In genomic region chr5:133499896-133500295, GRCh38 we compare ENCODE assay signal across 25 cellular contexts.
A peak's percentile ranks its signal among the peaks of the same experiment; 100 is the strongest.
DNase-seq lines count a peak whose midpoint lies in the region; ATAC-seq and TF ChIP-seq lines count a peak whose summit lies in the region.
"Had no signal": no experiment of that assay in that cellular context is flagged by ENCODE, and none has a peak within 500 bp of the region (broad histone marks: within the 10 kb centered on the region; RNA-seq: fewer than 3 reads in every experiment).

No MANE protein-coding gene starts in this region.

- no peak overlapping the region for H3K27ac ChIP-seq in left lung
- no peak overlapping the region for H3K27ac ChIP-seq in effector memory CD4-positive, alpha-beta T cell (ENCODE audit: insufficient read depth, low read length, poor library complexity, severe bottlenecking)
- H3K27ac ChIP-seq: BLaER1 treated with 17β-estradiol and CSF1 and Interleukin-3, amounts not matched to agents 10 nM and 100 nM; coronary artery; uterus had no signal

- TF ChIP-seq CTCF in left lung (IDR thresholded peaks at IDR 0.05) (no peak), omental fat pad (IDR thresholded peaks at IDR 0.05) (no peak)

- H3K27me3 ChIP-seq in left lung, result no peaks in the 10 kb centered on the region
- H3K27me3 ChIP-seq in effector memory CD4-positive, alpha-beta T cell (replicated peaks; ENCODE audit: control insufficient read depth, insufficient read depth, low read length, poor library complexity, severe bottlenecking), result no peaks in the 10 kb centered on the region
- H3K27me3 ChIP-seq: BLaER1 treated with 17β-estradiol and CSF1 and Interleukin-3, amounts not matched to agents 10 nM and 100 nM; uterus had no signal

- intact Hi-C loops in left lung (cut with DNase I), result no loop called here

- no peaks in the 10 kb centered on the region for H3K4me1 ChIP-seq in left lung
- no peaks in the 10 kb centered on the region for H3K4me1 ChIP-seq in effector memory CD4-positive, alpha-beta T cell (ENCODE audit: control insufficient read depth, insufficient read depth, low read length, poor library complexity, severe bottlenecking)
- H3K4me1 ChIP-seq: BLaER1 treated with 17β-estradiol and CSF1 and Interleukin-3, amounts not matched to agents 10 nM and 100 nM; uterus had no signal

- ATAC-seq in left lung, result peak; percentile 95
- no peak for ATAC-seq in GM19035 (IDR thresholded peaks at IDR 0.05; ENCODE audit: unreplicated experiment)
- ATAC-seq in omental fat pad (ENCODE audit: low FRiP score), result no peak
- ATAC-seq: activated CD8-positive, alpha-beta T cell treated with anti-CD3 and anti-CD28 coated beads for 36 hours; activated T-helper 17 cell treated with anti-CD3 and anti-CD28 coated beads, Interleukin-2, amount 50 U/mL, for 72 hours; HepG2; sciatic nerve; stimulated activated naive B cell treated with anti-CD40 and anti-IgM and Interleukin-4, amounts not matched to agents 10 μg/mL and 1 μg/mL and 100 μg/mL, for 72 hours had no signal

- no peaks in the 10 kb centered on the region for H3K9me3 ChIP-seq in left lung
- H3K9me3 ChIP-seq in effector memory CD4-positive, alpha-beta T cell (ENCODE audit: control insufficient read depth, low read length), result no peaks in the 10 kb centered on the region
- H3K9me3 ChIP-seq: BLaER1 treated with 17β-estradiol and CSF1 and Interleukin-3, amounts not matched to agents 10 nM and 100 nM; uterus had no signal

- DNase-seq in DMS153 treated with DMSO at 0.1 percent for 48 hours (lab: John Stamatoyannopoulos, UW; ENCODE audit: unreplicated experiment), result peak; percentile 40
- peak; percentile 70 for DNase-seq in NCI-H187 treated with DMSO at 0.1 percent for 48 hours (lab: John Stamatoyannopoulos, UW)
- peak; percentile 4 for DNase-seq in NCI-H748 treated with DMSO at 0.1 percent for 48 hours (lab: John Stamatoyannopoulos, UW)
- no peak for DNase-seq in left lung
- DNase-seq in effector memory CD4-positive, alpha-beta T cell, result no peak
- DNase-seq in HK-2 (ENCODE audit: unreplicated experiment), result no peak
- no peak for DNase-seq in omental fat pad (ENCODE audit: low spot score)
- DNase-seq: activated CD4-positive, alpha-beta T cell treated with anti-CD3 and anti-CD28 coated beads for 1 hour; activated CD8-positive, alpha-beta T cell treated with anti-CD3 and anti-CD28 coated beads for 36 hours; anterior cingulate cortex; EL; foreskin fibroblast; Karpas-422; NCI-H1930; NCI-H526 treated with DMSO at 0.1 percent for 48 hours; posterior cingulate gyrus; RPMI8226; stimulated activated naive B cell treated with anti-CD40 and anti-IgM and Interleukin-4, amounts not matched to agents 10 μg/mL and 1 μg/mL and 100 μg/mL, for 72 hours; uterus had no signal

- H3K36me3 ChIP-seq in left lung, result no peaks in the 10 kb centered on the region
- H3K36me3 ChIP-seq in effector memory CD4-positive, alpha-beta T cell (ENCODE audit: control insufficient read depth, insufficient read depth, low read length), result no peaks in the 10 kb centered on the region
- H3K36me3 ChIP-seq: BLaER1 treated with 17β-estradiol and CSF1 and Interleukin-3, amounts not matched to agents 10 nM and 100 nM; uterus had no signal

- no peak overlapping the region for H3K4me3 ChIP-seq in left lung
- H3K4me3 ChIP-seq in effector memory CD4-positive, alpha-beta T cell (ENCODE audit: insufficient read depth, low read depth, low read length, poor library complexity, severe bottlenecking), result no peak overlapping the region
- H3K4me3 ChIP-seq: BLaER1 treated with 17β-estradiol and CSF1 and Interleukin-3, amounts not matched to agents 10 nM and 100 nM; coronary artery; uterus had no signal

Comparison
In these comparisons a context has a peak if more than half of its experiments do, and no peak if none do; other contexts are left out.
1. DNase-seq: peak in DMS153 treated with DMSO at 0.1 percent for 48 hours (single experiment), NCI-H187 treated with DMSO at 0.1 percent for 48 hours (single experiment) and NCI-H748 treated with DMSO at 0.1 percent for 48 hours (single experiment); none in left lung (0 of 2), effector memory CD4-positive, alpha-beta T cell (0 of 3), HK-2 (single experiment) and omental fat pad (single experiment).